ENCODE assay signal across 13 cellular contexts in the genomic region with DNA sequence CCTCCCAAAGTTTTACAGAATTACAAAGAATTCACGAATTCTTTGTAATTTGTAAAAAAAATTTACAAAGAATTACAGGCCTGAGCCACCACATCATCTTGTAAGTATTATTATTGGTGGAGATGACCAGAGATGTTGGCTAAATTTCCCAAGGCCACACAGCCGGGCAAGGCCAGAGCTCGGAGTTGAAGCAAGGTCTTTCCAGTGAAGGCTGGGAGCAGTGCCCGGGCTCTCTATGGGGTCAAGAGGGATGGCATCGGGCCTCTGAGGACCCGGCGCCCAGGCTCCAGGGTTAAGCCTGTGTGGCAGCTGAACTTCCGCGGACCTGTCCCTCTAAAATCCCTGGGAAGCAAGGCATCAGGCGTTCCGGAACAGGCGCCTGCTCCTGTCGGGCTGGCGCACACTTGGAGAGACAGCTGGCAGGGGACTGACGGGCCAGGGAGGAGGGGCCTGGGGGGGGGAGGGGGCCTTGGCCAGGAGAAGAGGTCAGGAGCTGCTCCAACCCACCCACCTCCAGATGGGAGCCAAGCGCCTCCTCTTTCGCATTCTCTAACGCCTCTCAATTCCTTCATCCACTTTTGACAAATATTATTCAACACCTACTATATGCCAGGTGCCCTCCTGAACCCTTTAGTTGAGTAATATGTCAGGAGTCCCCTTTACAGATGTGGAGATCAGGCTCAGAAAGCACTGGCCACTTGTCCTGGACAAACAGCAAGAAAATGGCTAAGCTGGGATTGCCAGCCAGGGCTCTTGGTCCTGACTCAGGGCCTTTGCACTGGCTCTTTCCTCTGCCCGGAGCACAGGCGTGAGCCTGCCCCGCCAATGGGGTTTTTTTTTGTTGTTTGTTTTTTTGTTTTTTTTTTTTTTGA. TPM values are rescaled to one million over a fixed set of nuclear protein-coding genes. Genes with fewer than 3 reads are reported as not detected.
"Had no signal": no experiment of that assay in that cellular context is flagged by ENCODE, and none has a peak within 500 bp of the region (broad histone marks: within the 10 kb centered on the region; RNA-seq: fewer than 3 reads in every experiment).

No MANE protein-coding gene starts in this region.

- H3K4me3 ChIP-seq: gastroesophageal sphincter, hepatocyte, left ventricle myocardium inferior, mucosa of descending colon, skin epidermis had no signal

- H3K9me3 Mint-ChIP-seq: activated naive CD4-positive, alpha-beta T cell treated with anti-CD3 and anti-CD28 coated beads, Interleukin-2, amount 10 ng/mL, durations not matched to agents 7 days and 5 days; activated T-cell treated with anti-CD3 and anti-CD28 coated beads, Interleukin-2, amount 50 U/mL, for 24 hours; memory B cell had no signal

- H3K27ac Mint-ChIP-seq: activated CD8-positive, alpha-beta memory T cell treated with anti-CD3 and anti-CD28 coated beads, Interleukin-2, amount 10 ng/mL, durations not matched to agents 7 days and 5 days; activated naive CD4-positive, alpha-beta T cell treated with anti-CD3 and anti-CD28 coated beads, Interleukin-2, amount 10 ng/mL, durations not matched to agents 7 days and 5 days; activated T-cell treated with anti-CD3 and anti-CD28 coated beads, Interleukin-2, amount 50 U/mL, for 24 hours; memory B cell had no signal

- H3K4me1 Mint-ChIP-seq: activated CD8-positive, alpha-beta memory T cell treated with anti-CD3 and anti-CD28 coated beads, Interleukin-2, amount 10 ng/mL, durations not matched to agents 7 days and 5 days had no signal

- DNase-seq: activated CD4-positive, alpha-beta T cell treated with anti-CD3 and anti-CD28 coated beads, Interleukin-2, amount 50 U/mL, for 48 hours; activated CD8-positive, alpha-beta memory T cell treated with anti-CD3 and anti-CD28 coated beads, Interleukin-2, amount 10 ng/mL, durations not matched to agents 7 days and 5 days; activated naive CD4-positive, alpha-beta T cell treated with anti-CD3 and anti-CD28 coated beads, Interleukin-2, amount 10 ng/mL, durations not matched to agents 7 days and 5 days; activated T-cell treated with anti-CD3 and anti-CD28 coated beads, Interleukin-2, amount 50 U/mL, for 24 hours; left ventricle myocardium inferior; mucosa of descending colon; naive thymus-derived CD8-positive, alpha-beta T cell; T-helper 1 cell; T1000 had no signal

- H3K36me3 ChIP-seq: gastroesophageal sphincter, left ventricle myocardium inferior had no signal

- H2AFZ ChIP-seq: hepatocyte had no signal

- H3K4me3 Mint-ChIP-seq: activated CD8-positive, alpha-beta memory T cell treated with anti-CD3 and anti-CD28 coated beads, Interleukin-2, amount 10 ng/mL, durations not matched to agents 7 days and 5 days; activated naive CD4-positive, alpha-beta T cell treated with anti-CD3 and anti-CD28 coated beads, Interleukin-2, amount 10 ng/mL, durations not matched to agents 7 days and 5 days; activated T-cell treated with anti-CD3 and anti-CD28 coated beads, Interleukin-2, amount 50 U/mL, for 24 hours; memory B cell had no signal

- H3K9me3 ChIP-seq: gastroesophageal sphincter, left ventricle myocardium inferior, mucosa of descending colon had no signal

- H3K4me2 ChIP-seq: hepatocyte had no signal

- H3K27ac ChIP-seq: gastroesophageal sphincter, hepatocyte, left ventricle myocardium inferior, skin epidermis had no signal

- H3K36me3 Mint-ChIP-seq: activated CD8-positive, alpha-beta memory T cell treated with anti-CD3 and anti-CD28 coated beads, Interleukin-2, amount 10 ng/mL, durations not matched to agents 7 days and 5 days; activated naive CD4-positive, alpha-beta T cell treated with anti-CD3 and anti-CD28 coated beads, Interleukin-2, amount 10 ng/mL, durations not matched to agents 7 days and 5 days; memory B cell; naive thymus-derived CD8-positive, alpha-beta T cell had no signal

- ATAC-seq: activated CD8-positive, alpha-beta memory T cell treated with anti-CD3 and anti-CD28 coated beads, Interleukin-2, amount 10 ng/mL, durations not matched to agents 7 days and 5 days; gastroesophageal sphincter; mucosa of descending colon; naive thymus-derived CD8-positive, alpha-beta T cell had no signal

RNA-seq across cellular contexts. Expression of a gene that starts 36.8 kb away (rescaled TPM):
- total RNA-seq: activated CD8-positive, alpha-beta memory T cell treated with anti-CD3 and anti-CD28 coated beads, Interleukin-2, amount 10 ng/mL, durations not matched to agents 7 days and 5 days had no signal
- polyA plus RNA-seq: naive thymus-derived CD8-positive, alpha-beta T cell had no signal

RNA-seq across cellular contexts. Expression of a gene that starts 56.4 kb away (rescaled TPM):
- total RNA-seq: naive thymus-derived CD8-positive, alpha-beta T cell had no signal
- polyA plus RNA-seq: naive thymus-derived CD8-positive, alpha-beta T cell had no signal
